In genomic region chr10:96675846-96676245, GRCh38 we compare ENCODE assay signal across 15 cellular contexts. TPM values are rescaled to one million over a fixed set of nuclear protein-coding genes. Genes with fewer than 3 reads are reported as not detected.
DNase-seq lines count a peak whose midpoint lies in the region; ATAC-seq and TF ChIP-seq lines count a peak whose summit lies in the region.
"Had no signal": no experiment of that assay in that cellular context is flagged by ENCODE, and none has a peak within 500 bp of the region (broad histone marks: within the 10 kb centered on the region; RNA-seq: fewer than 3 reads in every experiment).

No MANE protein-coding gene starts in this region.

- intact Hi-C loops in right lobe of liver (cut with DNase I) = no loop called here
- intact Hi-C loops in spleen (cut with DNase I; ENCODE audit: low total_unique reads) = no loop called here
- intact Hi-C loops in psoas muscle (cut with DNase I) = no loop called here
- intact Hi-C loops in head of caudate nucleus (cut with DNase I) = no loop called here

- peaks cover 99% of the 10 kb centered on the region for H3K79me2 ChIP-seq in DOHH2 (ENCODE audit: control insufficient read depth, low read length)
- H3K79me2 ChIP-seq in SU-DHL-6 (ENCODE audit: insufficient read depth, low read length) = peaks cover 99% of the 10 kb centered on the region

- TF ChIP-seq CTCF in DOHH2 (IDR thresholded peaks at IDR 0.05; ENCODE audit: low read depth, low read length, poor library complexity, severe bottlenecking) (no peak), SU-DHL-6 (IDR thresholded peaks at IDR 0.05; ENCODE audit: insufficient read depth, low read length, poor library complexity, severe bottlenecking) (no peak), right lobe of liver (IDR thresholded peaks at IDR 0.05) (no peak), spleen (IDR thresholded peaks at IDR 0.05 in 8 of 11, conservative IDR thresholded peaks at IDR 0.05 in 3 of 11) (no peak), psoas muscle (IDR thresholded peaks at IDR 0.05) (no peak)

- H3K27ac ChIP-seq in DOHH2 (ENCODE audit: low read depth, low read length) = peak overlapping the region; percentile 90
- H3K27ac ChIP-seq in SU-DHL-6 (ENCODE audit: low read depth, low read length) = peak overlapping the region; percentile 56
- H3K27ac ChIP-seq in right lobe of liver = peak overlapping the region; percentile 91 to 95 (median 94)
- H3K27ac ChIP-seq in spleen = peak overlapping the region in 7 of 8 donors; percentile 4 to 97 (median 94)
- H3K27ac ChIP-seq in psoas muscle = no peak overlapping the region
- H3K27ac ChIP-seq: KMS-11, SJSA1 had no signal

- no peaks in the 10 kb centered on the region for H3K9me3 ChIP-seq in DOHH2 (ENCODE audit: control insufficient read depth, insufficient read depth, low read length)
- H3K9me3 ChIP-seq in SU-DHL-6 (ENCODE audit: insufficient read depth, low read length) = no peaks in the 10 kb centered on the region
- H3K9me3 ChIP-seq in right lobe of liver = no peaks in the 10 kb centered on the region
- peaks cover 0 to 5% (median 0%) of the 10 kb centered on the region in 8 donors for H3K9me3 ChIP-seq in spleen
- no peaks in the 10 kb centered on the region for H3K9me3 ChIP-seq in psoas muscle
- H3K9me3 ChIP-seq: SJSA1 had no signal

- DNase-seq in right lobe of liver (peak; percentile 55 to 90 (median 82)), spleen (no peak), psoas muscle (no peak), head of caudate nucleus (no peak), hypothalamus (lab: John Stamatoyannopoulos, UW) (no peak)
- no peak for DNase-seq in activated naive CD4-positive, alpha-beta T cell (lab: John Stamatoyannopoulos, UW)
- DNase-seq: COR-L47, NCI-H1436, NCI-H2081, NCI-H526, PC-3 had no signal

- H3K4me3 ChIP-seq in DOHH2 (ENCODE audit: low read length) (no peak overlapping the region), SU-DHL-6 (ENCODE audit: insufficient read depth, low read length, poor library complexity, severe bottlenecking) (no peak overlapping the region), right lobe of liver (no peak overlapping the region), spleen (no peak overlapping the region), psoas muscle (no peak overlapping the region)
- H3K4me3 ChIP-seq: SJSA1 had no signal

- H3F3A ChIP-seq in DOHH2 (ENCODE audit: control insufficient read depth, insufficient read depth) (peaks cover 55% of the 10 kb centered on the region), SU-DHL-6 (ENCODE audit: insufficient read depth) (peaks cover 28% of the 10 kb centered on the region)

- ATAC-seq in right lobe of liver (peak in 3 of 4 donors; percentile 43 to 73 (median 50)), psoas muscle (no peak)
- ATAC-seq: PC-3 had no signal

- H4K20me1 ChIP-seq in DOHH2 (ENCODE audit: control insufficient read depth, insufficient read depth, low read depth, low read length) (peaks cover 18% of the 10 kb centered on the region; the same call in 1 of the 2 replicates), SU-DHL-6 (ENCODE audit: low read depth, low read length) (peaks cover 7% of the 10 kb centered on the region)

- peaks cover 100% of the 10 kb centered on the region for H3K4me1 ChIP-seq in DOHH2 (ENCODE audit: control insufficient read depth, low read length)
- H3K4me1 ChIP-seq in right lobe of liver = peaks cover 0 to 74% (median 35%) of the 10 kb centered on the region in 4 donors
- H3K4me1 ChIP-seq in spleen = peaks cover 39 to 100% (median 87%) of the 10 kb centered on the region in 6 donors
- H3K4me1 ChIP-seq in psoas muscle = no peaks in the 10 kb centered on the region

- H3K27me3 ChIP-seq in DOHH2 (ENCODE audit: control insufficient read depth, low read length) = no peaks in the 10 kb centered on the region
- H3K27me3 ChIP-seq in SU-DHL-6 (ENCODE audit: low read length) = no peaks in the 10 kb centered on the region
- H3K27me3 ChIP-seq in right lobe of liver = no peaks in the 10 kb centered on the region
- H3K27me3 ChIP-seq in spleen (replicated peaks in 1 of 7) = no peaks in the 10 kb centered on the region
- H3K27me3 ChIP-seq in psoas muscle (ENCODE audit: insufficient read depth in 3 of 3, low read length in 2 of 3) = no peaks in the 10 kb centered on the region
- H3K27me3 ChIP-seq: SJSA1 had no signal

- H3K36me3 ChIP-seq in DOHH2 (ENCODE audit: control insufficient read depth, low read length) = peaks cover 73% of the 10 kb centered on the region
- H3K36me3 ChIP-seq in SU-DHL-6 (ENCODE audit: low read length) = peaks cover 4% of the 10 kb centered on the region
- H3K36me3 ChIP-seq in right lobe of liver = no peaks in the 10 kb centered on the region
- peaks cover 0 to 30% (median 0%) of the 10 kb centered on the region in 6 donors for H3K36me3 ChIP-seq in spleen
- H3K36me3 ChIP-seq in psoas muscle (ENCODE audit: insufficient read depth in 1 of 2, low read depth in 1 of 2) = no peaks in the 10 kb centered on the region
- H3K36me3 ChIP-seq: SJSA1 had no signal

- no peak for TF ChIP-seq POLR2A in right lobe of liver (IDR thresholded peaks at IDR 0.05)
- no peak for TF ChIP-seq POLR2A in spleen (IDR thresholded peaks at IDR 0.05)

- H3K9me2 ChIP-seq in DOHH2 (replicated peaks; ENCODE audit: control insufficient read depth, low read length) = no peaks in the 10 kb centered on the region
- no peaks in the 10 kb centered on the region for H3K9me2 ChIP-seq in SU-DHL-6 (replicated peaks; ENCODE audit: insufficient read depth, low read length)

- no peak overlapping the region for H3K9ac ChIP-seq in SU-DHL-6 (ENCODE audit: low read length)
- H3K9ac ChIP-seq: KMS-11 had no signal

- H3K4me2 ChIP-seq in DOHH2 (ENCODE audit: low read length) (peak overlapping the region; percentile 72), SU-DHL-6 (ENCODE audit: low read depth, low read length, poor library complexity, severe bottlenecking) (peak overlapping the region; percentile 24)
- H3K4me2 ChIP-seq: KMS-11 had no signal

- no peak overlapping the region for H2AFZ ChIP-seq in SU-DHL-6 (ENCODE audit: low read depth, low read length, severe bottlenecking)

- 19% methylated on average over 2 of the region's 3 CpGs for WGBS in right lobe of liver (ENCODE audit: insufficient coverage, low coverage, low lambda C conversion rate, missing lambda C conversion rate)
- 81 to 91% (median 88%) methylated on average over 3 of the region's 3 CpGs for WGBS in spleen, 5 donors
- 92 to 97% (median 94%) methylated on average over 3 of the region's 3 CpGs for WGBS in psoas muscle, 3 donors

RNA-seq across cellular contexts. Expression of gene PIK3AP1, which starts 44.5 kb away (rescaled TPM):
- total RNA-seq in right lobe of liver = 100 to 1,000 TPM in 4 of 6 experiments, 10 to 100 TPM in 2; 36.2 to 197 (median 141) TPM
- total RNA-seq in spleen = 100 to 1,000 TPM; 126 to 256 (median 196) TPM
- 10 to 100 TPM; 59.8 to 84.1 (median 62.7) TPM for polyA plus RNA-seq in spleen
- total RNA-seq in psoas muscle = 1 to 10 TPM; 1.4 to 3.5 (median 2.6) TPM
- polyA plus RNA-seq in psoas muscle = 1 to 10 TPM in 1 of 3 donors, under 1 TPM in 2; 0.17 to 8.6 (median 0.43) TPM

Comparison
In these comparisons a context has a peak if more than half of its experiments do, and no peak if none do; other contexts are left out.
1. ATAC-seq: peak in right lobe of liver (3 of 4); none in psoas muscle (0 of 4).
2. DNase-seq: peak in right lobe of liver (3 of 3); none in spleen (single experiment), psoas muscle (0 of 2), head of caudate nucleus (0 of 42), activated naive CD4-positive, alpha-beta T cell (0 of 4) and hypothalamus (0 of 51).
3. RNA of gene PIK3AP1, which starts 44.5 kb away (total RNA-seq): 126 to 256 TPM in spleen and 36.2 to 197 TPM in right lobe of liver; 1.4 to 3.5 TPM in psoas muscle; every median in the first group is over 4 times any median in the second.